Comparison of ENCODE assay signal across 8 cellular contexts in the genomic region with DNA sequence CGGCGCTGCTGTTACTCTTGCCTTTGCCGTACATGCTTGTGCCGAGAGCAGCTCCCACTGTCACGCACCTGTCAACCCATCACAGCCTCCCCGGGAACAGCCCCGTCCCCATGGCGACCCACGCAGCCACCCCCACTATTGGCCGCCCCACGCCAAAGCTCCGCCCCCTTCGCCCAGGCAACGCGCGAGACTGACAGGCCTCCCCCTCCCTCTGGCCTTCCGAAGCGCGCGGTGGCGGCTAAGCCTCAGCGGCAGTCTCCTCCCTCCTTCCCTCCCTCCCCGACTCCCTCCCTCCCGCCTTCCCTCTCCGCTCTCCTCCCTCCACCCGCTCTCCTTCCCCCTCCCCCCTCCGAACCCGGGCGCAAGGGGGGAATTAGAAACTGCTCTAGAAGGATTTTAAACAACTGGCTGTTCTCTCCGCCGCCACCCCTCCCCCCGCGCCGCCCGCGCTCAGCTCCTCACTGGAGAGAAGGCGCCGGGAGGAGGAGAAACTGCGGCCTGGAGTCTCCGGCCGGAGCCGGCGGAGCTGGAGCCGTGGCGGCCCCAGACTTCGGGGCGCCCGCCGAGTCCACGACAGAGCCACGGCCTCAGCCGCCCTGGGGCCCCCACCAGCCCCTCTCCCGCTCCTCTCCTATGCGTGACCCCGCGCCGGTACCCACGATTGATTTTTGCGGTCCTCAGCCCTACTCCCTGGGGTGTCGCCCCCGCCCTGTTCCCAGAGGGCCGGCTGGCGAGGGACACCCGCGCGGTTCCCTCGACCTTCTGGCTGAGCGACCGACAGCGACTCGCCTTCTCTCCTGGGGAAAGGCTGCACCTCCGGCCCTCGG. TPM values are rescaled to one million over a fixed set of nuclear protein-coding genes. Genes with fewer than 3 reads are reported as not detected.
DNase-seq lines count a peak whose midpoint lies in the region; TF ChIP-seq lines count a peak whose summit lies in the region.

TSS of gene SSBP2 (minus strand) at position 89 of the 827 bp plus-strand sequence. CDS start at position 34, 55 bp downstream.

- no peak for TF ChIP-seq CTCF in Loucy (conservative IDR thresholded peaks at IDR 0.05; ENCODE audit: low read length)
- TF ChIP-seq CTCF in fibroblast of the aortic adventitia (IDR thresholded peaks at IDR 0.05; ENCODE audit: insufficient read depth, low read length), result no peak
- no peak for TF ChIP-seq CTCF in nephron progenitor cell (IDR thresholded peaks at IDR 0.05)

- peaks cover 75% of the 10 kb centered on the region for H3K4me1 Mint-ChIP-seq in nephron progenitor cell
- H3K4me1 Mint-ChIP-seq in stimulated activated naive CD8-positive, alpha-beta T cell treated with anti-CD3 and anti-CD28 coated beads, Interleukin-15, Interleukin-2, amounts not matched to agents 100 ng/mL and 50 ng/mL, for 24 hours (ENCODE audit: low read depth), result peaks cover 30% of the 10 kb centered on the region

- H3K27me3 Mint-ChIP-seq in nephron progenitor cell (ENCODE audit: low read depth, poor library complexity), result no peaks in the 10 kb centered on the region
- peaks cover 8% of the 10 kb centered on the region for H3K27me3 Mint-ChIP-seq in stimulated activated naive CD8-positive, alpha-beta T cell treated with anti-CD3 and anti-CD28 coated beads, Interleukin-15, Interleukin-2, amounts not matched to agents 100 ng/mL and 50 ng/mL, for 24 hours

- peaks cover 29% of the 10 kb centered on the region for H4K20me1 ChIP-seq in Loucy (ENCODE audit: insufficient read depth, low read length, poor library complexity, severe bottlenecking)

- H3K4me3 ChIP-seq in H7 (ENCODE audit: insufficient read depth, low read depth, low read length), result peak within 1 kb of the TSS; percentile 94
- peak within 1 kb of the TSS; percentile 89 for H3K4me3 ChIP-seq in Loucy (ENCODE audit: low read length, poor library complexity, severe bottlenecking)
- peak within 1 kb of the TSS; percentile 82 for H3K4me3 ChIP-seq in fibroblast of the aortic adventitia (ENCODE audit: low read depth, low read length)

- H3K9me3 Mint-ChIP-seq in nephron progenitor cell, result no peaks in the 10 kb centered on the region
- no peaks in the 10 kb centered on the region for H3K9me3 Mint-ChIP-seq in stimulated activated naive CD8-positive, alpha-beta T cell treated with anti-CD3 and anti-CD28 coated beads, Interleukin-15, Interleukin-2, amounts not matched to agents 100 ng/mL and 50 ng/mL, for 24 hours

- H3K27me3 ChIP-seq in H7 (ENCODE audit: control insufficient read depth, insufficient read depth, low read length), result peaks cover 5% of the 10 kb centered on the region
- H3K27me3 ChIP-seq in Loucy (ENCODE audit: insufficient read depth, low read length, poor library complexity, severe bottlenecking), result no peaks in the 10 kb centered on the region

- H3K4me1 ChIP-seq in ES-I3 (ENCODE audit: insufficient read depth, low read length), result peaks cover 38% of the 10 kb centered on the region
- peaks cover 49% of the 10 kb centered on the region for H3K4me1 ChIP-seq in Loucy (ENCODE audit: insufficient read depth, low read length, poor library complexity, severe bottlenecking)

- H3K27ac Mint-ChIP-seq in nephron progenitor cell, result peak within 1 kb of the TSS; percentile 94
- H3K27ac Mint-ChIP-seq in stimulated activated naive CD8-positive, alpha-beta T cell treated with anti-CD3 and anti-CD28 coated beads, Interleukin-15, Interleukin-2, amounts not matched to agents 100 ng/mL and 50 ng/mL, for 24 hours, result peak within 1 kb of the TSS; percentile 80

- no peaks in the 10 kb centered on the region for H3K36me3 ChIP-seq in ES-I3 (ENCODE audit: insufficient read depth, low read length)
- H3K36me3 ChIP-seq in H7 (replicated peaks; ENCODE audit: control insufficient read depth, insufficient read depth, low read length), result no peaks in the 10 kb centered on the region
- H3K36me3 ChIP-seq in Loucy (ENCODE audit: insufficient read depth, low read length), result no peaks in the 10 kb centered on the region

- peak; percentile 95 for DNase-seq in H7
- DNase-seq in SHP77 (lab: John Stamatoyannopoulos, UW), result peak; percentile 95
- peak; percentile 100 for DNase-seq in activated effector memory CD4-positive, alpha-beta T cell treated with anti-CD3 and anti-CD28 coated beads, Interleukin-2, amount 50 U/mL, for 16 hours
- DNase-seq in fibroblast of the aortic adventitia (ENCODE audit: low read depth), result peak; percentile 99
- DNase-seq in nephron progenitor cell, result peak; percentile 100

- H2AFZ ChIP-seq in Loucy (ENCODE audit: low read length), result peak within 1 kb of the TSS; percentile 82

- peaks cover 50% of the 10 kb centered on the region for H3K79me2 ChIP-seq in Loucy (ENCODE audit: insufficient read depth, low read length)

- H3K9me3 ChIP-seq in ES-I3 (ENCODE audit: control insufficient read depth, insufficient read depth, low read length) (no peaks in the 10 kb centered on the region), Loucy (ENCODE audit: insufficient read depth, low read depth, low read length) (no peaks in the 10 kb centered on the region)

- H3K4me2 ChIP-seq in Loucy (ENCODE audit: low read depth, low read length, poor library complexity, severe bottlenecking), result peak within 1 kb of the TSS; percentile 70

- no peaks in the 10 kb centered on the region for H3K9me2 ChIP-seq in Loucy (replicated peaks; ENCODE audit: low read depth, low read length)

- no peaks in the 10 kb centered on the region for H3F3A ChIP-seq in Loucy (ENCODE audit: low read depth)

- H3K9ac ChIP-seq in ES-I3 (ENCODE audit: low read depth, low read length) (peak within 1 kb of the TSS; percentile 85), Loucy (ENCODE audit: low read depth, low read length, poor library complexity, severe bottlenecking) (peak within 1 kb of the TSS; percentile 84)

- H3K36me3 Mint-ChIP-seq in nephron progenitor cell (ENCODE audit: low read depth), result no peaks in the 10 kb centered on the region
- no peaks in the 10 kb centered on the region for H3K36me3 Mint-ChIP-seq in stimulated activated naive CD8-positive, alpha-beta T cell treated with anti-CD3 and anti-CD28 coated beads, Interleukin-15, Interleukin-2, amounts not matched to agents 100 ng/mL and 50 ng/mL, for 24 hours (ENCODE audit: low read depth)

- peak within 1 kb of the TSS; percentile 93 for H3K4me3 Mint-ChIP-seq in nephron progenitor cell
- peak within 1 kb of the TSS; percentile 87 for H3K4me3 Mint-ChIP-seq in stimulated activated naive CD8-positive, alpha-beta T cell treated with anti-CD3 and anti-CD28 coated beads, Interleukin-15, Interleukin-2, amounts not matched to agents 100 ng/mL and 50 ng/mL, for 24 hours

RNA-seq across cellular contexts. Expression of gene SSBP2, which starts in this region (rescaled TPM):
- 26.1 and 38.8 TPM in 2 replicates for total RNA-seq in H7 (2014; rRNA removed; shearing (Covaris generic))
- total RNA-seq in fibroblast of the aortic adventitia (ENCODE audit: low replicate concordance), result 11.3 and 34.3 TPM in 2 replicates

Comparison
In these comparisons a context has a peak if more than half of its experiments do, and no peak if none do; other contexts are left out.
1. Peak in every context shown above with its lines: DNase-seq and H3K4me3 ChIP-seq.